1 cellular context compared by ENCODE assay signal in genomic region chr9:137054932-137055384, GRCh38.
TF ChIP-seq lines count a peak whose summit lies in the region.

No MANE protein-coding gene starts in this region.

TF ChIP-seq in HepG2, 621 proteins besides CTCF, POLR2A, EP300 and RAD21 (continued from another document and continues in another):
- no peak for TF ChIP-seq IRF2 (CRISPR knock-in tag; IDR thresholded peaks at IDR 0.05)
- TF ChIP-seq SNRNP70 (IDR thresholded peaks at IDR 0.05; ENCODE audit: low read depth, low read length), result no peak
- no peak for TF ChIP-seq PRDM15 (CRISPR knock-in tag; IDR thresholded peaks at IDR 0.05)
- no peak for TF ChIP-seq SP2 (CRISPR knock-in tag; IDR thresholded peaks at IDR 0.05)
- TF ChIP-seq NCOR1 (IDR thresholded peaks at IDR 0.05; ENCODE audit: borderline replicate concordance, low read length), result no peak
- peak; percentile 55 for TF ChIP-seq YY1 (IDR thresholded peaks at IDR 0.05; ENCODE audit: insufficient read depth, insufficient replicate concordance, low read depth, low read length)
- TF ChIP-seq PCBP1 (IDR thresholded peaks at IDR 0.05; ENCODE audit: borderline replicate concordance, low read depth, low read length), result no peak
- no peak; the same call in 1 of the 2 replicates for TF ChIP-seq ZNF430 (CRISPR knock-in tag; IDR thresholded peaks at IDR 0.05)
- no peak for TF ChIP-seq AHDC1 (CRISPR knock-in tag; IDR thresholded peaks at IDR 0.05; ENCODE audit: borderline replicate concordance)
- TF ChIP-seq REXO4 (CRISPR knock-in tag; IDR thresholded peaks at IDR 0.05; ENCODE audit: borderline replicate concordance), result no peak
- TF ChIP-seq ERF (CRISPR knock-in tag; IDR thresholded peaks at IDR 0.05), result no peak
- 0 out of 2 replicates have a peak, but pooled peaks have one; percentile 5 for TF ChIP-seq JUND (CRISPR knock-in tag; IDR thresholded peaks at IDR 0.05)
- no peak for TF ChIP-seq ZNF580 (CRISPR knock-in tag; IDR thresholded peaks at IDR 0.05; ENCODE audit: borderline replicate concordance, low read depth)
- no peak for TF ChIP-seq ESRRA (CRISPR knock-in tag; IDR thresholded peaks at IDR 0.05; ENCODE audit: low read depth)
- no peak for TF ChIP-seq KLF12 (CRISPR knock-in tag; IDR thresholded peaks at IDR 0.05; ENCODE audit: borderline replicate concordance)
- TF ChIP-seq SP140L (CRISPR knock-in tag; IDR thresholded peaks at IDR 0.05; ENCODE audit: borderline replicate concordance), result no peak
- TF ChIP-seq TEF (CRISPR knock-in tag; IDR thresholded peaks at IDR 0.05), result no peak
- no peak for TF ChIP-seq ZNF577 (CRISPR knock-in tag; IDR thresholded peaks at IDR 0.05; ENCODE audit: borderline replicate concordance, low read depth)
- TF ChIP-seq ZNF619 (CRISPR knock-in tag; IDR thresholded peaks at IDR 0.05), result no peak
- peak; percentile 92 for TF ChIP-seq UBTF (CRISPR knock-in tag; IDR thresholded peaks at IDR 0.05)
- no peak for TF ChIP-seq ARID4A (CRISPR knock-in tag; IDR thresholded peaks at IDR 0.05; ENCODE audit: borderline replicate concordance)
- no peak for TF ChIP-seq JUNB (CRISPR knock-in tag; IDR thresholded peaks at IDR 0.05; ENCODE audit: borderline replicate concordance)
- peak; percentile 80 for TF ChIP-seq MAX (IDR thresholded peaks at IDR 0.05)
- TF ChIP-seq ZNF740 (CRISPR knock-in tag; IDR thresholded peaks at IDR 0.05), result peak; percentile 16; the same call in 1 of the 2 replicates
- peak; percentile 66 for TF ChIP-seq PATZ1 (CRISPR knock-in tag; IDR thresholded peaks at IDR 0.05)
- TF ChIP-seq TOE1 (CRISPR knock-in tag; IDR thresholded peaks at IDR 0.05), result no peak
- TF ChIP-seq ZNF512B (CRISPR knock-in tag; IDR thresholded peaks at IDR 0.05; ENCODE audit: borderline replicate concordance), result no peak
- TF ChIP-seq KLF13 (CRISPR knock-in tag; IDR thresholded peaks at IDR 0.05), result no peak
- no peak for TF ChIP-seq ZNF784 (CRISPR knock-in tag; IDR thresholded peaks at IDR 0.05; ENCODE audit: borderline replicate concordance)
- TF ChIP-seq JDP2 (CRISPR knock-in tag; IDR thresholded peaks at IDR 0.05; ENCODE audit: borderline replicate concordance), result no peak
- no peak for TF ChIP-seq ELF4 (CRISPR knock-in tag; IDR thresholded peaks at IDR 0.05; ENCODE audit: borderline replicate concordance)
